22 cellular contexts compared by ENCODE assay signal in genomic region chr2:238985931-238986446, GRCh38.
"Had no signal": no experiment of that assay in that cellular context is flagged by ENCODE, and none has a peak within 500 bp of the region (broad histone marks: within the 10 kb centered on the region; RNA-seq: fewer than 3 reads in every experiment).

No MANE protein-coding gene starts in this region.

- DNase-seq: activated CD4-positive, alpha-beta T cell treated with anti-CD3 and anti-CD28 coated beads, Interleukin-2, amount 50 U/mL, for 4 hours; activated gamma-delta T cell treated with Interleukin-2 at 50 U/mL for 16 hours; activated naive CD8-positive, alpha-beta T cell treated with anti-CD3 and anti-CD28 coated beads for 36 hours; activated T-cell treated with anti-CD3 and anti-CD28 coated beads for 4 hours; amniotic stem cell; effector CD8-positive, alpha-beta T cell; left colon; midbrain; psoas muscle; stimulated activated CD4-positive, alpha-beta T cell treated with anti-CD3 and anti-CD28 coated beads, Interleukin-4, amount 100 ng/mL, for 4 hours; substantia nigra; SW 1271; T-helper 2 cell; WERI-Rb-1 had no signal

- H3K27ac ChIP-seq: esophagus muscularis mucosa, ovary, psoas muscle, tibial nerve, WERI-Rb-1 had no signal

- H3K27me3 ChIP-seq: ovary, tibial nerve, vagina had no signal

- H3K4me1 Mint-ChIP-seq: activated naive CD8-positive, alpha-beta T cell treated with anti-CD3 and anti-CD28 coated beads for 36 hours; stimulated activated memory B cell treated with anti-CD40 and anti-IgM and Interleukin-4, amounts not matched to agents 10 μg/mL and 1 μg/mL and 100 μg/mL, for 72 hours had no signal

- H3K27ac Mint-ChIP-seq: activated naive CD8-positive, alpha-beta T cell treated with anti-CD3 and anti-CD28 coated beads for 36 hours; activated T-helper 1 cell treated with anti-CD3 and anti-CD28 coated beads, Interleukin-12 subunit alpha, Interleukin-12 subunit beta, Interleukin-2, Interleukin-4 antibody, amounts not matched to agents 30 ng/mL and 10 ng/mL and 1 ng/mL, durations not matched to agents 14 hours and 24 hours and 36 hours; dendritic cell treated with granulocyte-macrophage colony-stimulating factor and Interleukin-4, amounts not matched to agents 40 ng/mL and 50 ng/mL, for 4 days; stimulated activated memory B cell treated with anti-CD40 and anti-IgM and Interleukin-4, amounts not matched to agents 10 μg/mL and 1 μg/mL and 100 μg/mL, for 72 hours had no signal

- H3K36me3 ChIP-seq: esophagus muscularis mucosa, ovary, tibial nerve, vagina, WERI-Rb-1 had no signal

- ATAC-seq: left colon; psoas muscle; sciatic nerve; stimulated activated memory B cell treated with anti-CD40 and anti-IgM and Interleukin-4, amounts not matched to agents 10 μg/mL and 1 μg/mL and 100 μg/mL, for 72 hours had no signal

- H3K4me1 ChIP-seq: esophagus muscularis mucosa, psoas muscle, tibial nerve, vagina had no signal

- H3K4me3 ChIP-seq: esophagus muscularis mucosa, ovary, psoas muscle, tibial nerve, vagina had no signal

- H3K27me3 Mint-ChIP-seq: activated naive CD8-positive, alpha-beta T cell treated with anti-CD3 and anti-CD28 coated beads for 36 hours had no signal

- H3K9me3 ChIP-seq: esophagus muscularis mucosa, ovary, psoas muscle, tibial nerve, vagina had no signal

- H3K4me3 Mint-ChIP-seq: activated naive CD8-positive, alpha-beta T cell treated with anti-CD3 and anti-CD28 coated beads for 36 hours; activated T-helper 1 cell treated with anti-CD3 and anti-CD28 coated beads, Interleukin-12 subunit alpha, Interleukin-12 subunit beta, Interleukin-2, Interleukin-4 antibody, amounts not matched to agents 30 ng/mL and 10 ng/mL and 1 ng/mL, durations not matched to agents 14 hours and 24 hours and 36 hours; dendritic cell treated with granulocyte-macrophage colony-stimulating factor and Interleukin-4, amounts not matched to agents 40 ng/mL and 50 ng/mL, for 4 days; stimulated activated memory B cell treated with anti-CD40 and anti-IgM and Interleukin-4, amounts not matched to agents 10 μg/mL and 1 μg/mL and 100 μg/mL, for 72 hours had no signal

- H3K36me3 Mint-ChIP-seq: activated naive CD8-positive, alpha-beta T cell treated with anti-CD3 and anti-CD28 coated beads for 36 hours; stimulated activated memory B cell treated with anti-CD40 and anti-IgM and Interleukin-4, amounts not matched to agents 10 μg/mL and 1 μg/mL and 100 μg/mL, for 72 hours had no signal

- H3K9me3 Mint-ChIP-seq: activated naive CD8-positive, alpha-beta T cell treated with anti-CD3 and anti-CD28 coated beads for 36 hours; activated T-helper 1 cell treated with anti-CD3 and anti-CD28 coated beads, Interleukin-12 subunit alpha, Interleukin-12 subunit beta, Interleukin-2, Interleukin-4 antibody, amounts not matched to agents 30 ng/mL and 10 ng/mL and 1 ng/mL, durations not matched to agents 14 hours and 24 hours and 36 hours; dendritic cell treated with granulocyte-macrophage colony-stimulating factor and Interleukin-4, amounts not matched to agents 40 ng/mL and 50 ng/mL, for 4 days; stimulated activated memory B cell treated with anti-CD40 and anti-IgM and Interleukin-4, amounts not matched to agents 10 μg/mL and 1 μg/mL and 100 μg/mL, for 72 hours had no signal
